ENCODE assay signal across 21 cellular contexts in the genomic region with DNA sequence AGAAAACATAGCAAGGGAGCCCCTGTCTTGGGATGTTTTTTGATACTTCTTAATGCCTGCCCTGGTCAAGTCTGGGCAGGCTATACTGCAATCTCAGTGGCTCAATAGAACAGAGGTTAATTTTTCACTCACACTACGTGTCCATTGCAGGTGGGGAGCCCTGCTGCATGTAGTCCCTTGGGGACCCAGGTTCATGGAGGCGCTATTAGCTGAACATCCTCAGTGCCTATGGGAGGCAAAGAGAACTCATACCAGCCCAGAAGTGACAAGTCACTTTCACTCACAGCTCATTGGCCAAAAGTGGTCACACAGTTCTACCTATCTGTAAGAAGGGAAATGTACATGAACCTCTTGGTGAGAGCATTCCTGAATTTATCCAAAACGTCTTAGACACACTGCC. TPM values are rescaled to one million over a fixed set of nuclear protein-coding genes. Genes with fewer than 3 reads are reported as not detected.
DNase-seq lines count a peak whose midpoint lies in the region; ATAC-seq and TF ChIP-seq lines count a peak whose summit lies in the region.
"Had no signal": no experiment of that assay in that cellular context is flagged by ENCODE, and none has a peak within 500 bp of the region (broad histone marks: within the 10 kb centered on the region; RNA-seq: fewer than 3 reads in every experiment).

No MANE protein-coding gene starts in this region.

- no peaks in the 10 kb centered on the region for H4K20me1 ChIP-seq in OCI-LY7 (ENCODE audit: insufficient read depth, low read length)
- H4K20me1 ChIP-seq: BLaER1 treated with 17β-estradiol and CSF1 and Interleukin-3, amounts not matched to agents 10 nM and 100 nM had no signal

- H3K36me3 ChIP-seq in OCI-LY7 (ENCODE audit: insufficient read depth, low read length) (no peaks in the 10 kb centered on the region), H7 (replicated peaks; ENCODE audit: control insufficient read depth, insufficient read depth, low read length) (no peaks in the 10 kb centered on the region)
- H3K36me3 ChIP-seq: BLaER1 treated with 17β-estradiol and CSF1 and Interleukin-3, amounts not matched to agents 10 nM and 100 nM; Peyer's patch had no signal

- CTCF ChIA-PET in OCI-LY7 (lab: Charles Lee; ENCODE audit: unreplicated experiment) = interaction anchor here (0.6 kb wide), 1 partner anchor 519 kb away, joined by 4 read pairs; no protein-coding TSS in a partner anchor

- H3K27ac ChIP-seq in OCI-LY7 (ENCODE audit: low read depth, low read length, poor library complexity, severe bottlenecking) (no peak overlapping the region), substantia nigra (ENCODE audit: low read depth, low read length, poor library complexity, severe bottlenecking) (no peak overlapping the region)
- H3K27ac ChIP-seq: BLaER1 treated with 17β-estradiol and CSF1 and Interleukin-3, amounts not matched to agents 10 nM and 100 nM; Peyer's patch had no signal

- H3K9me2 ChIP-seq in OCI-LY7 (ENCODE audit: insufficient read depth, low read length) = no peaks in the 10 kb centered on the region

- peaks cover 5% of the 10 kb centered on the region for H3K4me1 ChIP-seq in OCI-LY7 (ENCODE audit: insufficient read depth, low read length, poor library complexity, severe bottlenecking)

- H3K4me3 ChIP-seq in OCI-LY7 (ENCODE audit: low read depth, low read length, poor library complexity, severe bottlenecking) (no peak overlapping the region), H7 (ENCODE audit: insufficient read depth, low read depth, low read length) (no peak overlapping the region)
- H3K4me3 ChIP-seq: BLaER1 treated with 17β-estradiol and CSF1 and Interleukin-3, amounts not matched to agents 10 nM and 100 nM; Peyer's patch had no signal

- peak; percentile 65 for ATAC-seq in GM18511 (IDR thresholded peaks at IDR 0.05; ENCODE audit: unreplicated experiment)
- ATAC-seq in GM19324 (IDR thresholded peaks at IDR 0.05; ENCODE audit: low FRiP score, unreplicated experiment) = peak; percentile 53
- peak; percentile 67 for ATAC-seq in HG03175 (IDR thresholded peaks at IDR 0.05; ENCODE audit: unreplicated experiment)
- ATAC-seq: SK-N-SH treated with all-trans-retinoic acid at 6 μM for 48 hours had no signal

- H3K27me3 ChIP-seq in H7 (ENCODE audit: control insufficient read depth, insufficient read depth, low read length) = no peaks in the 10 kb centered on the region
- H3K27me3 ChIP-seq: BLaER1 treated with 17β-estradiol and CSF1 and Interleukin-3, amounts not matched to agents 10 nM and 100 nM; Peyer's patch had no signal

- H3K9me3 ChIP-seq in OCI-LY7 (ENCODE audit: low read length) = no peaks in the 10 kb centered on the region
- H3K9me3 ChIP-seq: BLaER1 treated with 17β-estradiol and CSF1 and Interleukin-3, amounts not matched to agents 10 nM and 100 nM; Peyer's patch had no signal

- BruUV-seq in OCI-LY7 (replicated peaks; lab: Mats Ljungman, UMichigan) = no TSS peak

- H2AFZ ChIP-seq in OCI-LY7 (ENCODE audit: low read length) = no peak overlapping the region

- peak; percentile 4 for DNase-seq in OCI-LY7 (ENCODE audit: low spot score)
- no peak for DNase-seq in stimulated activated CD4-positive, alpha-beta T cell treated with anti-CD3 and anti-CD28 coated beads, Interleukin-1b, Interleukin-23, amount 100 ng/mL, for 48 hours
- DNase-seq in substantia nigra (lab: John Stamatoyannopoulos, UW) = no peak
- DNase-seq in H7 = no peak
- no peak for DNase-seq in HK-2 (ENCODE audit: unreplicated experiment)
- DNase-seq: DMS 273 treated with DMSO at 0.1 percent for 48 hours, EL, KG1, NCI-H1105, NCI-H187, NCI-H2171 treated with DMSO at 0.1 percent for 48 hours, NCI-H774, Peyer's patch, SHP77, T-helper 2 cell had no signal

- POLR2A ChIA-PET in OCI-LY7 (lab: Charles Lee) = interaction anchor here (0.5 kb wide), 1 partner anchor 452 kb away, joined by 3 read pairs; no protein-coding TSS in a partner anchor

- H3K79me2 ChIP-seq in OCI-LY7 (ENCODE audit: insufficient read depth, low read depth, low read length) = no peaks in the 10 kb centered on the region

- H3K4me2 ChIP-seq in OCI-LY7 (ENCODE audit: low read length) = no peak overlapping the region
- H3K4me2 ChIP-seq: BLaER1 treated with 17β-estradiol and CSF1 and Interleukin-3, amounts not matched to agents 10 nM and 100 nM had no signal

- TF ChIP-seq CTCF in OCI-LY7 (conservative IDR thresholded peaks at IDR 0.05; ENCODE audit: low read length) = no peak

- intact Hi-C loops in OCI-LY7 (cut with micrococcal nuclease; ENCODE audit: unreplicated experiment) = no loop called here

RNA-seq across cellular contexts. Expression of a gene that starts 23.2 kb away (rescaled TPM):
- not detected in 2 replicates for total RNA-seq in OCI-LY7 (2014; rRNA removed; shearing (Covaris generic))
- not detected in 2 replicates for total RNA-seq in OCI-LY7 (2022)
- total RNA-seq in H7 (2014; rRNA removed; shearing (Covaris generic)) = not detected in 2 replicates
- total RNA-seq: A172, Peyer's patch had no signal
